9 cellular contexts compared by ENCODE assay signal in the genomic region with DNA sequence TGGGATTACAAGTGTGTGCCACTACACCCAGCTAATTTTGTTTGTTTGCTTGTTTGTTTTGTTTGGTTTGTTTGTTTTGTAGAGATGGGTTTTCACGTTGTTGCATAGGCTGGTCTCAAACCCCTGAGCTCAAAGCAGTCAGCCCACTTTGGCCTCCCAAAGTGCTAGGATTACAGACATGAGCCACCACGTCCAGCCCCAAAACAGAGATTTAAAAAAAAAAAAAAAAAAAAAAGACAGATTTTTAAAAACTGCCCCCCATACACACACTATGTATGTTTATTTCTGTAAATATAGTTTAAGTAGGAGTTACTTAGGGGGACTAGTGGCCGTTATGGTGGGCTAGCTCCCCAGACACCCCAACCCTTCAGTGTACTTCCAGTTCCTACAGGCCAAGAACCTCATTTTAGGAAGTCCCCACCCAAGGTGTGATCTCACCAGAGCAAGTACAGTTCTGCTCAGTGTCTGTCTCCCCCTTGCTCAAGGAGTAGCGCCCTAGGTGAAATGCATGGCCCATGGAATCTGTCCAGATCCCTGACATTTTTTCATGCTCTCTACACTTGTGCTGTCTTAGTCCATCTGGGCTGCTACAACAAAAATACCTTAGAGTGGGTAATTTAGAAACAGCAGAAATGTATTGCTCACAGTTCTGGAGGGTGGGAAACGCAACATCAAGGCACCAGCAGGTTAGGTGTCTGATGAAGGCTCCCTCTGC. TPM values are rescaled to one million over a fixed set of nuclear protein-coding genes. Genes with fewer than 3 reads are reported as not detected.
DNase-seq lines count a peak whose midpoint lies in the region; ATAC-seq, FAIRE-seq and TF ChIP-seq lines count a peak whose summit lies in the region.
"Had no signal": no experiment of that assay in that cellular context is flagged by ENCODE, and none has a peak within 500 bp of the region (broad histone marks: within the 10 kb centered on the region; RNA-seq: fewer than 3 reads in every experiment).

No MANE protein-coding gene starts in this region.

- TF ChIP-seq CTCF in activated B cell treated with CpG ODN at 0.5 μM for 24 hours (IDR thresholded peaks at IDR 0.05) (no peak), HepG2 (CRISPR knock-in tag; IDR thresholded peaks at IDR 0.05) (no peak; the same call in 1 of the 2 replicates)

- POLR2A ChIA-PET in CD4-positive, alpha-beta memory T cell (lab: Charles Lee; ENCODE audit: partially characterized antibody): interaction anchor here (0.8 to 11.2 kb wide), 5 partner anchors 20 to 112 kb away, joined by 3 to 176 read pairs (median 42); a partner anchor contains a TSS
- POLR2A ChIA-PET in activated B cell treated with CpG ODN at 0.5 μM for 24 hours (lab: Charles Lee): interaction anchor here (0.7 to 7.2 kb wide), 2 partner anchors 21 to 78 kb away, joined by 11 to 97 read pairs; a partner anchor contains a TSS
- POLR2A ChIA-PET in HepG2 (lab: Yijun Ruan, JAX): interaction anchor here (0.7 to 8.5 kb wide), 26 partner anchors 10 to 163 kb away, joined by 3 to 110 read pairs (median 4); a partner anchor contains a TSS

- intact Hi-C loops in CD4-positive, alpha-beta memory T cell (cut with micrococcal nuclease): no loop called here
- intact Hi-C loops in activated B cell treated with CpG ODN at 0.5 μM for 24 hours (cut with micrococcal nuclease): loop anchor here (2.0 to 5.0 kb wide), 6 partner anchors 63 to 603 kb away; a partner anchor contains a TSS
- intact Hi-C loops in HepG2 (cut with micrococcal nuclease; ENCODE audit: unreplicated experiment): loop anchor here (1.0 to 10.0 kb wide), 6 partner anchors 24 to 271 kb away; a partner anchor contains a TSS

- peaks cover 8% of the 10 kb centered on the region; the same call in 1 of the 2 replicates for H4K20me1 ChIP-seq in HepG2 (ENCODE audit: insufficient read depth, low read length)

- H3K9me3 ChIP-seq in CD4-positive, alpha-beta memory T cell (ENCODE audit: control insufficient read depth in 1 of 2, low read length in 2 of 2): no peaks in the 10 kb centered on the region
- H3K9me3 ChIP-seq in HepG2 (ENCODE audit: low read length): no peaks in the 10 kb centered on the region

- peak overlapping the region; percentile 15 to 72 (median 47) for H3K27ac Mint-ChIP-seq in CD4-positive, alpha-beta memory T cell
- H3K27ac Mint-ChIP-seq in activated B cell treated with CpG ODN at 0.5 μM for 24 hours: peak overlapping the region; percentile 61
- H3K27ac Mint-ChIP-seq in stimulated activated effector memory CD8-positive, alpha-beta T cell treated with anti-CD3 and anti-CD28 coated beads, Interleukin-12 subunit alpha, Interleukin-12 subunit beta, amount 100 ng/mL, for 72 hours: no peak overlapping the region

- no peaks in the 10 kb centered on the region for H3K36me3 ChIP-seq in CD4-positive, alpha-beta memory T cell (ENCODE audit: insufficient read depth, low read length)
- H3K36me3 ChIP-seq in HepG2 (replicated peaks in 1 of 2; ENCODE audit: control insufficient read depth in 1 of 2, insufficient read depth in 2 of 2, low read length in 2 of 2): no peaks in the 10 kb centered on the region

- H3K9me3 Mint-ChIP-seq in CD4-positive, alpha-beta memory T cell: no peaks in the 10 kb centered on the region
- H3K9me3 Mint-ChIP-seq in activated B cell treated with CpG ODN at 0.5 μM for 24 hours: no peaks in the 10 kb centered on the region
- no peaks in the 10 kb centered on the region for H3K9me3 Mint-ChIP-seq in stimulated activated effector memory CD8-positive, alpha-beta T cell treated with anti-CD3 and anti-CD28 coated beads, Interleukin-12 subunit alpha, Interleukin-12 subunit beta, amount 100 ng/mL, for 72 hours
- H3K9me3 Mint-ChIP-seq: activated naive CD4-positive, alpha-beta T cell treated with anti-CD3 and anti-CD28 coated beads, Interleukin-2, amount 10 ng/mL, durations not matched to agents 7 days and 5 days had no signal

- TF ChIP-seq EP300 in HepG2 (IDR thresholded peaks at IDR 0.05; ENCODE audit: low read depth in 2 of 2, low read length in 2 of 2) (no peak), HepG2 (CRISPR knock-in tag; IDR thresholded peaks at IDR 0.05; ENCODE audit: borderline replicate concordance) (no peak)

- no peak overlapping the region for H3K27ac ChIP-seq in CD4-positive, alpha-beta memory T cell (ENCODE audit: low read depth, low read length)
- peak overlapping the region; percentile 88 for H3K27ac ChIP-seq in HepG2 (ENCODE audit: extremely low read length, insufficient read depth, low read length)

- H3K4me3 ChIP-seq in CD4-positive, alpha-beta memory T cell (ENCODE audit: low read length in 2 of 2): no peak overlapping the region
- H3K4me3 ChIP-seq in HepG2 (replicated peaks in 1 of 3; ENCODE audit: insufficient read depth in 1 of 3, low read depth in 2 of 3, low read length in 3 of 3): peak overlapping the region in 1 of 3 experiments; percentile 32; a peak in 2 of 6 replicates

- H3K27me3 Mint-ChIP-seq in CD4-positive, alpha-beta memory T cell: no peaks in the 10 kb centered on the region
- no peaks in the 10 kb centered on the region for H3K27me3 Mint-ChIP-seq in activated B cell treated with CpG ODN at 0.5 μM for 24 hours

- peak overlapping the region in 3 of 8 donors; percentile 35 to 52 (median 39) for H3K4me3 Mint-ChIP-seq in CD4-positive, alpha-beta memory T cell
- peak overlapping the region; percentile 35 for H3K4me3 Mint-ChIP-seq in activated B cell treated with CpG ODN at 0.5 μM for 24 hours
- H3K4me3 Mint-ChIP-seq in stimulated activated effector memory CD8-positive, alpha-beta T cell treated with anti-CD3 and anti-CD28 coated beads, Interleukin-12 subunit alpha, Interleukin-12 subunit beta, amount 100 ng/mL, for 72 hours: peak overlapping the region; percentile 88
- H3K4me3 Mint-ChIP-seq: activated naive CD4-positive, alpha-beta T cell treated with anti-CD3 and anti-CD28 coated beads, Interleukin-2, amount 10 ng/mL, durations not matched to agents 7 days and 5 days had no signal

- no TSS peak for BruUV-seq in HepG2 (replicated peaks; lab: Mats Ljungman, UMichigan)

- ATAC-seq in activated B cell treated with CpG ODN at 0.5 μM for 24 hours (ENCODE audit: low read depth) (no peak), HepG2 (no peak), HG02588 (IDR thresholded peaks at IDR 0.05; ENCODE audit: unreplicated experiment) (no peak)
- no peak for ATAC-seq in stimulated activated effector memory CD8-positive, alpha-beta T cell treated with anti-CD3 and anti-CD28 coated beads, Interleukin-12 subunit alpha, Interleukin-12 subunit beta, amount 100 ng/mL, for 72 hours

- H3K36me3 Mint-ChIP-seq in CD4-positive, alpha-beta memory T cell: peaks cover 0 to 18% of the 10 kb centered on the region in 2 donors
- H3K36me3 Mint-ChIP-seq in activated B cell treated with CpG ODN at 0.5 μM for 24 hours (ENCODE audit: low read depth): no peaks in the 10 kb centered on the region
- H3K36me3 Mint-ChIP-seq in stimulated activated effector memory CD8-positive, alpha-beta T cell treated with anti-CD3 and anti-CD28 coated beads, Interleukin-12 subunit alpha, Interleukin-12 subunit beta, amount 100 ng/mL, for 72 hours: peaks cover 5% of the 10 kb centered on the region

- 34% methylated on average over 5 of the region's 5 CpGs for whole genome bisulfite sequencing in HepG2 (ENCODE audit: low lambda C conversion rate)

- no peak for TF ChIP-seq RAD21 in HepG2 (CRISPR knock-in tag; IDR thresholded peaks at IDR 0.05)

- no peak overlapping the region for H2AFZ ChIP-seq in HepG2 (ENCODE audit: low read length)

- in situ Hi-C loops in HepG2 (cut with HindIII; ENCODE audit: extremely low pct_ligation_motif_present, low pct_unique_long_range_greater_than_20kb): loop anchor here (5.0 kb wide), 1 partner anchor 103 kb away; a partner anchor contains a TSS

- H3K4me1 ChIP-seq in CD4-positive, alpha-beta memory T cell (ENCODE audit: insufficient read depth, low read length): peaks cover 41% of the 10 kb centered on the region
- H3K4me1 ChIP-seq in HepG2 (ENCODE audit: insufficient read depth, low read length): peaks cover 87% of the 10 kb centered on the region

- no peak for FAIRE-seq in HepG2 (lab: Jason Lieb, UNC)

- CTCF ChIA-PET in CD4-positive, alpha-beta memory T cell (lab: Charles Lee; ENCODE audit: partially characterized antibody): interaction anchor here (0.7 to 20.1 kb wide), 8 partner anchors 13 to 886 kb away, joined by 3 to 446 read pairs (median 6); a partner anchor contains a TSS
- CTCF ChIA-PET in activated B cell treated with CpG ODN at 0.5 μM for 24 hours (lab: Charles Lee) (interaction anchor here (1.7 to 11.6 kb wide), 3 partner anchors 21 to 103 kb away, joined by 5 to 138 read pairs (median 11); a partner anchor contains a TSS), HepG2 (lab: Yijun Ruan, JAX; ENCODE audit: low intra/inter-chr PET ratio, low total read pairs) (interaction anchor here (1.6 kb wide), 1 partner anchor 22 kb away, joined by 13 read pairs; no protein-coding TSS in a partner anchor)

- peaks cover 32% of the 10 kb centered on the region for H3K79me2 ChIP-seq in HepG2 (ENCODE audit: insufficient read depth, low read length)

- H3K27me3 ChIP-seq in CD4-positive, alpha-beta memory T cell (ENCODE audit: insufficient read depth, low read length): no peaks in the 10 kb centered on the region
- no peaks in the 10 kb centered on the region; a peak in 1 of 5 replicates for H3K27me3 ChIP-seq in HepG2 (ENCODE audit: control insufficient read depth in 1 of 2, insufficient read depth in 2 of 2, low read length in 2 of 2)

- peaks cover 25 to 59% (median 40%) of the 10 kb centered on the region in 4 donors for H3K4me1 Mint-ChIP-seq in CD4-positive, alpha-beta memory T cell
- H3K4me1 Mint-ChIP-seq in activated B cell treated with CpG ODN at 0.5 μM for 24 hours: peaks cover 61% of the 10 kb centered on the region
- peaks cover 39% of the 10 kb centered on the region for H3K4me1 Mint-ChIP-seq in stimulated activated effector memory CD8-positive, alpha-beta T cell treated with anti-CD3 and anti-CD28 coated beads, Interleukin-12 subunit alpha, Interleukin-12 subunit beta, amount 100 ng/mL, for 72 hours

- H3K9ac ChIP-seq in HepG2 (ENCODE audit: insufficient read depth, low read depth, low read length): peak overlapping the region; percentile 33; the same call in 1 of the 2 replicates

- peak overlapping the region; percentile 93 for H3K4me2 ChIP-seq in HepG2 (ENCODE audit: low read depth, low read length)

- no peak for DNase-seq in CD4-positive, alpha-beta memory T cell
- DNase-seq in activated B cell treated with CpG ODN at 0.5 μM for 24 hours (no peak), HepG2 (ENCODE audit: low spot score) (no peak), 8988T (no peak), cerebellum (ENCODE audit: low spot score) (no peak)
- no peak for DNase-seq in stimulated activated effector memory CD8-positive, alpha-beta T cell treated with anti-CD3 and anti-CD28 coated beads, Interleukin-12 subunit alpha, Interleukin-12 subunit beta, amount 100 ng/mL, for 72 hours (ENCODE audit: low spot score in 2 of 2)
- DNase-seq: activated naive CD4-positive, alpha-beta T cell treated with anti-CD3 and anti-CD28 coated beads, Interleukin-2, amount 10 ng/mL, durations not matched to agents 7 days and 5 days; nucleus accumbens had no signal

- no peak for TF ChIP-seq POLR2A in HepG2 (IDR thresholded peaks at IDR 0.05; ENCODE audit: insufficient read depth in 1 of 2, low read depth in 2 of 2, low read length in 2 of 2)

RNA-seq across cellular contexts. Expression of a gene that starts 1.6 kb away (rescaled TPM):
- 100 to 1,000 TPM; 140 to 144 TPM for total RNA-seq in CD4-positive, alpha-beta memory T cell
- 100 to 1,000 TPM; 176 to 220 TPM for polyA plus RNA-seq in CD4-positive, alpha-beta memory T cell
- total RNA-seq in activated B cell treated with CpG ODN at 0.5 μM for 24 hours: 40.7 and 45.0 TPM in 2 replicates
- total RNA-seq in HepG2 (2016; rRNA removed; fragmentation: Illumina TruSeq; extraction: Trizol): 69.7 and 139 TPM in 2 replicates
- total RNA-seq in HepG2 (2016; cell fraction: cytosol; rRNA removed; fragmentation: Illumina TruSeq; extraction: Trizol; ENCODE audit: low read depth): 37.2 and 38.6 TPM in 2 replicates
- 57.8 and 142 TPM in 2 replicates for total RNA-seq in HepG2 (2016; cell fraction: insoluble cytoplasmic fraction; rRNA removed; fragmentation: Illumina TruSeq; extraction: Trizol)
- 88.3 and 90.4 TPM in 2 replicates for total RNA-seq in HepG2 (2016; cell fraction: membrane; rRNA removed; fragmentation: Illumina TruSeq; extraction: Trizol)
- total RNA-seq in HepG2 (2016; cell fraction: nucleus; rRNA removed; fragmentation: Illumina TruSeq; extraction: Trizol): 108 and 128 TPM in 2 replicates
- 127 and 181 TPM in 2 replicates for polyA plus RNA-seq in HepG2 (2011; rRNA removed)
- 146 and 187 TPM in 2 replicates for polyA plus RNA-seq in HepG2 (2011; cell fraction: cytosol; rRNA removed)
- 207 and 243 TPM in 2 replicates for polyA plus RNA-seq in HepG2 (2011; cell fraction: nucleus; rRNA removed)
- 254 and 390 TPM in 2 replicates for polyA plus RNA-seq in HepG2 (2012)
- polyA plus RNA-seq in HepG2 (2016; cell fraction: cytosol; fragmentation: Illumina TruSeq; extraction: Trizol; ENCODE audit: low read depth): 33.9 and 35.7 TPM in 2 replicates
- 56.2 and 61.3 TPM in 2 replicates for polyA plus RNA-seq in HepG2 (2016; cell fraction: insoluble cytoplasmic fraction; fragmentation: Illumina TruSeq; extraction: Trizol; ENCODE audit: low read depth)
- polyA plus RNA-seq in HepG2 (2016; cell fraction: membrane; fragmentation: Illumina TruSeq; extraction: Trizol; ENCODE audit: low read depth): 62.1 and 66.4 TPM in 2 replicates
- polyA plus RNA-seq in HepG2 (2016; cell fraction: nucleus; fragmentation: Illumina TruSeq; extraction: Trizol; ENCODE audit: insufficient read depth, low read depth): 152 and 156 TPM in 2 replicates
- polyA minus RNA-seq in HepG2 (2011; rRNA and poly(A)+ RNA removed; ENCODE audit: low replicate concordance): 19.4 and 315 TPM in 2 replicates
- 88.2 and 133 TPM in 2 replicates for polyA minus RNA-seq in HepG2 (2011; cell fraction: cytosol; rRNA and poly(A)+ RNA removed)
- polyA minus RNA-seq in HepG2 (2011; cell fraction: nucleus; rRNA and poly(A)+ RNA removed): 37.2 and 64.6 TPM in 2 replicates
- 10.7 TPM for total RNA-seq in cerebellum

RNA-seq across cellular contexts. Expression of a gene that starts 23.6 kb away (rescaled TPM):
- total RNA-seq in CD4-positive, alpha-beta memory T cell: 10 to 100 TPM; 31.1 to 33.6 TPM
- polyA plus RNA-seq in CD4-positive, alpha-beta memory T cell: 100 to 1,000 TPM in 1 of 2 donors, 10 to 100 TPM in 1; 84.3 to 101 TPM
- 21.0 and 23.7 TPM in 2 replicates for total RNA-seq in activated B cell treated with CpG ODN at 0.5 μM for 24 hours
- total RNA-seq in HepG2 (2016; rRNA removed; fragmentation: Illumina TruSeq; extraction: Trizol): 50.0 and 55.9 TPM in 2 replicates
- total RNA-seq in HepG2 (2016; cell fraction: cytosol; rRNA removed; fragmentation: Illumina TruSeq; extraction: Trizol; ENCODE audit: low read depth): 21.6 and 27.3 TPM in 2 replicates
- total RNA-seq in HepG2 (2016; cell fraction: insoluble cytoplasmic fraction; rRNA removed; fragmentation: Illumina TruSeq; extraction: Trizol): 48.3 and 59.8 TPM in 2 replicates
- total RNA-seq in HepG2 (2016; cell fraction: membrane; rRNA removed; fragmentation: Illumina TruSeq; extraction: Trizol): 30.6 and 30.7 TPM in 2 replicates
- 34.2 and 39.5 TPM in 2 replicates for total RNA-seq in HepG2 (2016; cell fraction: nucleus; rRNA removed; fragmentation: Illumina TruSeq; extraction: Trizol)
- 78.0 and 80.4 TPM in 2 replicates for polyA plus RNA-seq in HepG2 (2011; rRNA removed)
- 48.4 and 76.6 TPM in 2 replicates for polyA plus RNA-seq in HepG2 (2011; cell fraction: cytosol; rRNA removed)
- polyA plus RNA-seq in HepG2 (2011; cell fraction: nucleus; rRNA removed): 76.3 and 77.5 TPM in 2 replicates
- polyA plus RNA-seq in HepG2 (2012): 59.5 and 60.9 TPM in 2 replicates
- polyA plus RNA-seq in HepG2 (2016; cell fraction: cytosol; fragmentation: Illumina TruSeq; extraction: Trizol; ENCODE audit: low read depth): 24.9 and 29.3 TPM in 2 replicates
- 58.0 and 59.1 TPM in 2 replicates for polyA plus RNA-seq in HepG2 (2016; cell fraction: insoluble cytoplasmic fraction; fragmentation: Illumina TruSeq; extraction: Trizol; ENCODE audit: low read depth)
- polyA plus RNA-seq in HepG2 (2016; cell fraction: membrane; fragmentation: Illumina TruSeq; extraction: Trizol; ENCODE audit: low read depth): 31.6 and 35.4 TPM in 2 replicates
- 73.5 and 80.9 TPM in 2 replicates for polyA plus RNA-seq in HepG2 (2016; cell fraction: nucleus; fragmentation: Illumina TruSeq; extraction: Trizol; ENCODE audit: insufficient read depth, low read depth)
- polyA minus RNA-seq in HepG2 (2011; rRNA and poly(A)+ RNA removed; ENCODE audit: low replicate concordance): 33.3 and 44.2 TPM in 2 replicates
- polyA minus RNA-seq in HepG2 (2011; cell fraction: cytosol; rRNA and poly(A)+ RNA removed): 15.5 and 20.7 TPM in 2 replicates
- polyA minus RNA-seq in HepG2 (2011; cell fraction: nucleus; rRNA and poly(A)+ RNA removed): 9.7 and 10.9 TPM in 2 replicates
- total RNA-seq in cerebellum: 12.2 TPM

RNA-seq across cellular contexts. Expression of a gene that starts 23.9 kb away (rescaled TPM):
- total RNA-seq in CD4-positive, alpha-beta memory T cell: 10 to 100 TPM; 66.2 to 66.3 TPM
- polyA plus RNA-seq in CD4-positive, alpha-beta memory T cell: 100 to 1,000 TPM in 1 of 2 donors, 10 to 100 TPM in 1; 78.9 to 101 TPM
- 63.4 and 63.6 TPM in 2 replicates for total RNA-seq in activated B cell treated with CpG ODN at 0.5 μM for 24 hours
- 186 and 241 TPM in 2 replicates for total RNA-seq in HepG2 (2016; rRNA removed; fragmentation: Illumina TruSeq; extraction: Trizol)
- total RNA-seq in HepG2 (2016; cell fraction: cytosol; rRNA removed; fragmentation: Illumina TruSeq; extraction: Trizol; ENCODE audit: low read depth): 26.6 and 29.2 TPM in 2 replicates
- total RNA-seq in HepG2 (2016; cell fraction: insoluble cytoplasmic fraction; rRNA removed; fragmentation: Illumina TruSeq; extraction: Trizol): 202 and 247 TPM in 2 replicates
- 56.8 and 59.3 TPM in 2 replicates for total RNA-seq in HepG2 (2016; cell fraction: membrane; rRNA removed; fragmentation: Illumina TruSeq; extraction: Trizol)
- total RNA-seq in HepG2 (2016; cell fraction: nucleus; rRNA removed; fragmentation: Illumina TruSeq; extraction: Trizol): 85.4 and 91.7 TPM in 2 replicates
- polyA plus RNA-seq in HepG2 (2011; rRNA removed): 110 and 119 TPM in 2 replicates
- 138 and 202 TPM in 2 replicates for polyA plus RNA-seq in HepG2 (2011; cell fraction: cytosol; rRNA removed)
- 161 and 181 TPM in 2 replicates for polyA plus RNA-seq in HepG2 (2011; cell fraction: nucleus; rRNA removed)
- polyA plus RNA-seq in HepG2 (2012): 99.2 and 104 TPM in 2 replicates
- polyA plus RNA-seq in HepG2 (2016; cell fraction: cytosol; fragmentation: Illumina TruSeq; extraction: Trizol; ENCODE audit: low read depth): 13.9 and 16.0 TPM in 2 replicates
- 224 and 231 TPM in 2 replicates for polyA plus RNA-seq in HepG2 (2016; cell fraction: insoluble cytoplasmic fraction; fragmentation: Illumina TruSeq; extraction: Trizol; ENCODE audit: low read depth)
- polyA plus RNA-seq in HepG2 (2016; cell fraction: membrane; fragmentation: Illumina TruSeq; extraction: Trizol; ENCODE audit: low read depth): 30.9 and 33.2 TPM in 2 replicates
- 127 and 131 TPM in 2 replicates for polyA plus RNA-seq in HepG2 (2016; cell fraction: nucleus; fragmentation: Illumina TruSeq; extraction: Trizol; ENCODE audit: insufficient read depth, low read depth)
- 41.5 and 143 TPM in 2 replicates for polyA minus RNA-seq in HepG2 (2011; rRNA and poly(A)+ RNA removed; ENCODE audit: low replicate concordance)
- 58.2 and 63.3 TPM in 2 replicates for polyA minus RNA-seq in HepG2 (2011; cell fraction: cytosol; rRNA and poly(A)+ RNA removed)
- 39.9 and 43.6 TPM in 2 replicates for polyA minus RNA-seq in HepG2 (2011; cell fraction: nucleus; rRNA and poly(A)+ RNA removed)
- total RNA-seq in cerebellum: 52.1 TPM

RNA-seq across cellular contexts. Expression of a gene that starts 33.1 kb away (rescaled TPM):
- total RNA-seq in CD4-positive, alpha-beta memory T cell: 1 to 10 TPM; 1.0 to 1.2 TPM
- under 1 TPM; 0.17 to 0.32 TPM for polyA plus RNA-seq in CD4-positive, alpha-beta memory T cell
- total RNA-seq in activated B cell treated with CpG ODN at 0.5 μM for 24 hours: 0.67 and 0.81 TPM in 2 replicates
- total RNA-seq in HepG2 (2016; rRNA removed; fragmentation: Illumina TruSeq; extraction: Trizol): 0.09 TPM in 1 of 2 replicates, not detected in the other
- total RNA-seq in HepG2 (2016; cell fraction: cytosol; rRNA removed; fragmentation: Illumina TruSeq; extraction: Trizol; ENCODE audit: low read depth): not detected in 2 replicates
- 0.15 TPM in 1 of 2 replicates, not detected in the other for total RNA-seq in HepG2 (2016; cell fraction: insoluble cytoplasmic fraction; rRNA removed; fragmentation: Illumina TruSeq; extraction: Trizol)
- total RNA-seq in HepG2 (2016; cell fraction: membrane; rRNA removed; fragmentation: Illumina TruSeq; extraction: Trizol): 0.17 TPM in 1 of 2 replicates, not detected in the other
- 0.25 and 0.38 TPM in 2 replicates for total RNA-seq in HepG2 (2016; cell fraction: nucleus; rRNA removed; fragmentation: Illumina TruSeq; extraction: Trizol)
- 0.05 and 0.09 TPM in 2 replicates for polyA plus RNA-seq in HepG2 (2011; rRNA removed)
- 0.05 and 0.12 TPM in 2 replicates for polyA plus RNA-seq in HepG2 (2011; cell fraction: cytosol; rRNA removed)
- polyA plus RNA-seq in HepG2 (2011; cell fraction: nucleus; rRNA removed): 0.45 and 0.68 TPM in 2 replicates
- polyA plus RNA-seq in HepG2 (2012): 0.09 and 0.11 TPM in 2 replicates
- polyA plus RNA-seq in HepG2 (2016; cell fraction: cytosol; fragmentation: Illumina TruSeq; extraction: Trizol; ENCODE audit: low read depth): 0.08 and 0.22 TPM in 2 replicates
- polyA plus RNA-seq in HepG2 (2016; cell fraction: insoluble cytoplasmic fraction; fragmentation: Illumina TruSeq; extraction: Trizol; ENCODE audit: low read depth): 0.16 TPM in 1 of 2 replicates, not detected in the other
- polyA plus RNA-seq in HepG2 (2016; cell fraction: membrane; fragmentation: Illumina TruSeq; extraction: Trizol; ENCODE audit: low read depth): 0.22 and 0.27 TPM in 2 replicates
- polyA plus RNA-seq in HepG2 (2016; cell fraction: nucleus; fragmentation: Illumina TruSeq; extraction: Trizol; ENCODE audit: insufficient read depth, low read depth): not detected in 2 replicates
- 0.12 and 1.2 TPM in 2 replicates for polyA minus RNA-seq in HepG2 (2011; rRNA and poly(A)+ RNA removed; ENCODE audit: low replicate concordance)
- polyA minus RNA-seq in HepG2 (2011; cell fraction: cytosol; rRNA and poly(A)+ RNA removed): not detected in 2 replicates
- 1.2 and 1.5 TPM in 2 replicates for polyA minus RNA-seq in HepG2 (2011; cell fraction: nucleus; rRNA and poly(A)+ RNA removed)
- 0.18 TPM for total RNA-seq in cerebellum
